8 cellular contexts compared by ENCODE assay signal in the genomic region with DNA sequence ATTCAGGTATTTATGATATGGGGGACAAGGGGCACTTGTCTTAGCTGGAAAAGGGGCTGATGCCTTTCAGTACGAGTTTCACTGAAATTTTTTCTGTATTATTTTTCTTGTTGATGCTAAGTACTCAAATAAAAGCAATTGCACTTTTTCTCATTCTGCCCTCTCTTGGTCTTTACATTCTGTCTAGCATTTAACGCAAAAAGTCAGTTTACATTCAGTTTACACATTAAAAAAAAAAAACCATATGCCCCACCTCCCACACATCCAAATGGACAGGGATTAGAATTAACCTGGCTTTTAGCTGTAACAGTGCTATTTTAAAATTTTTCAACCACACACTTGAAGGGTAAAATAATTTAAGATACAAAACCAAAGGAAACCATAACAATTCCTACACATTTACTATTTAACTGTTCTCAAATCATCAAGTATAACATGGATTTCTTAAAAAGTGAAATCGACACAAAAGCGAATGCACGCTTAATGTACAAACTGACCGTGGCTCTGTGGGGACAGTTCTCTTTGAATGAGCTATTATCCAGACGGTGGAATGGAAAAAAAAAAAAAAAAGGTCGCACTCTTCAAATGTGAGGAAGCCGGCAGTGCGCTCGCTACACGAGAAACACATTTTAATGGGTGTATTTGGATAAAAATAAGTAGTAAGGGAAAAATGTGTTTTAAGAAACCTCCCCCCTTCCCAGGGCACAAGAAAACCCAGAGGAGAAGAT. TPM values are rescaled to one million over a fixed set of nuclear protein-coding genes. Genes with fewer than 3 reads are reported as not detected.
DNase-seq lines count a peak whose midpoint lies in the region; FAIRE-seq and TF ChIP-seq lines count a peak whose summit lies in the region.

No MANE protein-coding gene starts in this region.

- peaks cover 63% of the 10 kb centered on the region for H3K79me2 ChIP-seq in OCI-LY3 (ENCODE audit: low read length)
- peaks cover 9% of the 10 kb centered on the region for H3K79me2 ChIP-seq in neural cell (replicated peaks; ENCODE audit: insufficient read depth, low read length)

- no peak for DNase-seq in GM12865 (ENCODE audit: low read depth)
- DNase-seq in effector memory CD4-positive, alpha-beta T cell: no peak
- DNase-seq in activated gamma-delta T cell treated with Interleukin-2 at 50 U/mL for 16 hours: no peak
- DNase-seq in H54 (ENCODE audit: insufficient read length, low spot score): no peak
- no peak for DNase-seq in NCI-H187 (lab: John Stamatoyannopoulos, UW)
- no peak for DNase-seq in activated CD4-positive, alpha-beta T cell treated with anti-CD3 and anti-CD28 coated beads for 48 hours

- peak overlapping the region; percentile 85 for H3K4me2 ChIP-seq in OCI-LY3 (ENCODE audit: low read length)
- peak overlapping the region; percentile 58 for H3K4me2 ChIP-seq in neural cell (ENCODE audit: low read length)

- H2AFZ ChIP-seq in OCI-LY3 (ENCODE audit: low read depth, low read length) (no peak overlapping the region), neural cell (ENCODE audit: low read depth, low read length) (no peak overlapping the region)

- no peaks in the 10 kb centered on the region for H3F3A ChIP-seq in neural cell (ENCODE audit: insufficient read depth, low read length, poor library complexity, severe bottlenecking)

- TF ChIP-seq CTCF in GM12865 (IDR thresholded peaks at IDR 0.05; ENCODE audit: insufficient read depth, low read depth, low read length, missing control alignments) (no peak), OCI-LY3 (IDR thresholded peaks at IDR 0.05; ENCODE audit: low read depth, low read length) (no peak), neural cell (IDR thresholded peaks at IDR 0.05; ENCODE audit: poor library complexity, severe bottlenecking) (no peak)

- H3K27me3 ChIP-seq in OCI-LY3 (ENCODE audit: low read depth, low read length) (no peaks in the 10 kb centered on the region), neural cell (ENCODE audit: insufficient read depth, low read depth, low read length) (no peaks in the 10 kb centered on the region)
- no peaks in the 10 kb centered on the region for H3K27me3 ChIP-seq in effector memory CD4-positive, alpha-beta T cell (replicated peaks; ENCODE audit: control insufficient read depth, insufficient read depth, low read length, poor library complexity, severe bottlenecking)

- no peaks in the 10 kb centered on the region for H3K9me2 ChIP-seq in neural cell (ENCODE audit: insufficient read depth, low read length)

- no peak for TF ChIP-seq EP300 in neural cell (conservative IDR thresholded peaks at IDR 0.05; ENCODE audit: poor library complexity, severe bottlenecking)

- H4K20me1 ChIP-seq in OCI-LY3 (ENCODE audit: insufficient read depth, low read length) (peaks cover 23% of the 10 kb centered on the region), neural cell (ENCODE audit: insufficient read depth) (no peaks in the 10 kb centered on the region)

- no peak for TF ChIP-seq RAD21 in neural cell (conservative IDR thresholded peaks at IDR 0.05)

- H3K4me3 ChIP-seq in GM12865 (ENCODE audit: low read depth, low read length) (peak overlapping the region; percentile 72), OCI-LY3 (ENCODE audit: low read length) (peak overlapping the region; percentile 80), neural cell (ENCODE audit: low read length) (peak overlapping the region; percentile 85)
- H3K4me3 ChIP-seq in effector memory CD4-positive, alpha-beta T cell (ENCODE audit: insufficient read depth, low read depth, low read length, poor library complexity, severe bottlenecking): peak overlapping the region; percentile 80

- H3K4me1 ChIP-seq in OCI-LY3 (ENCODE audit: low read length): peaks cover 30% of the 10 kb centered on the region
- H3K4me1 ChIP-seq in effector memory CD4-positive, alpha-beta T cell (ENCODE audit: control insufficient read depth, insufficient read depth, low read length, poor library complexity, severe bottlenecking): peaks cover 5% of the 10 kb centered on the region

- no peaks in the 10 kb centered on the region for H3K36me3 ChIP-seq in OCI-LY3 (replicated peaks; ENCODE audit: low read depth, low read length)
- no peaks in the 10 kb centered on the region for H3K36me3 ChIP-seq in effector memory CD4-positive, alpha-beta T cell (ENCODE audit: control insufficient read depth, insufficient read depth, low read length)
- no peaks in the 10 kb centered on the region for H3K36me3 ChIP-seq in neural cell (ENCODE audit: insufficient read depth, low read length)

- H3K9ac ChIP-seq in OCI-LY3 (ENCODE audit: low read length): peak overlapping the region; percentile 91
- peak overlapping the region; percentile 16 for H3K9ac ChIP-seq in neural cell (ENCODE audit: low read length)

- H3K27ac ChIP-seq in OCI-LY3 (ENCODE audit: low read length) (no peak overlapping the region), neural cell (ENCODE audit: low read length) (no peak overlapping the region)
- peak overlapping the region; percentile 79 for H3K27ac ChIP-seq in effector memory CD4-positive, alpha-beta T cell (ENCODE audit: insufficient read depth, low read length, poor library complexity, severe bottlenecking)

- TF ChIP-seq POLR2A in H54 (IDR thresholded peaks at IDR 0.05; ENCODE audit: low read depth, low read length): no peak

- FAIRE-seq in H54 (lab: Jason Lieb, UNC): no peak

- H3K9me3 ChIP-seq in OCI-LY3 (ENCODE audit: insufficient read depth, low read length) (no peaks in the 10 kb centered on the region), neural cell (ENCODE audit: low read length) (no peaks in the 10 kb centered on the region)
- no peaks in the 10 kb centered on the region for H3K9me3 ChIP-seq in effector memory CD4-positive, alpha-beta T cell (ENCODE audit: control insufficient read depth, low read length)

TF ChIP-seq in neural cell, 6 proteins besides CTCF, POLR2A, EP300 and RAD21:
- TF ChIP-seq MXI1 (conservative IDR thresholded peaks at IDR 0.05; ENCODE audit: poor library complexity, severe bottlenecking): no peak
- no peak for TF ChIP-seq POLR2AphosphoS5 (IDR thresholded peaks at IDR 0.05)
- TF ChIP-seq, protein P1, sequence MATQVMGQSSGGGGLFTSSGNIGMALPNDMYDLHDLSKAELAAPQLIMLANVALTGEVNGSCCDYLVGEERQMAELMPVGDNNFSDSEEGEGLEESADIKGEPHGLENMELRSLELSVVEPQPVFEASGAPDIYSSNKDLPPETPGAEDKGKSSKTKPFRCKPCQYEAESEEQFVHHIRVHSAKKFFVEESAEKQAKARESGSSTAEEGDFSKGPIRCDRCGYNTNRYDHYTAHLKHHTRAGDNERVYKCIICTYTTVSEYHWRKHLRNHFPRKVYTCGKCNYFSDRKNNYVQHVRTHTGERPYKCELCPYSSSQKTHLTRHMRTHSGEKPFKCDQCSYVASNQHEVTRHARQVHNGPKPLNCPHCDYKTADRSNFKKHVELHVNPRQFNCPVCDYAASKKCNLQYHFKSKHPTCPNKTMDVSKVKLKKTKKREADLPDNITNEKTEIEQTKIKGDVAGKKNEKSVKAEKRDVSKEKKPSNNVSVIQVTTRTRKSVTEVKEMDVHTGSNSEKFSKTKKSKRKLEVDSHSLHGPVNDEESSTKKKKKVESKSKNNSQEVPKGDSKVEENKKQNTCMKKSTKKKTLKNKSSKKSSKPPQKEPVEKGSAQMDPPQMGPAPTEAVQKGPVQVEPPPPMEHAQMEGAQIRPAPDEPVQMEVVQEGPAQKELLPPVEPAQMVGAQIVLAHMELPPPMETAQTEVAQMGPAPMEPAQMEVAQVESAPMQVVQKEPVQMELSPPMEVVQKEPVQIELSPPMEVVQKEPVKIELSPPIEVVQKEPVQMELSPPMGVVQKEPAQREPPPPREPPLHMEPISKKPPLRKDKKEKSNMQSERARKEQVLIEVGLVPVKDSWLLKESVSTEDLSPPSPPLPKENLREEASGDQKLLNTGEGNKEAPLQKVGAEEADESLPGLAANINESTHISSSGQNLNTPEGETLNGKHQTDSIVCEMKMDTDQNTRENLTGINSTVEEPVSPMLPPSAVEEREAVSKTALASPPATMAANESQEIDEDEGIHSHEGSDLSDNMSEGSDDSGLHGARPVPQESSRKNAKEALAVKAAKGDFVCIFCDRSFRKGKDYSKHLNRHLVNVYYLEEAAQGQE (IDR thresholded peaks at IDR 0.05; ENCODE audit: borderline replicate concordance): no peak

RNA-seq across cellular contexts. Expression of a gene that starts 1.4 kb away (rescaled TPM):
- polyA plus RNA-seq in neural cell: 2.2 and 3.7 TPM in 2 replicates
- 6.3 and 6.4 TPM in 2 replicates for polyA minus RNA-seq in neural cell

RNA-seq across cellular contexts. Expression of a gene that starts 42.1 kb away (rescaled TPM):
- polyA plus RNA-seq in neural cell: 0.56 and 0.58 TPM in 2 replicates
- 1.2 and 1.6 TPM in 2 replicates for polyA minus RNA-seq in neural cell
